Comparison of ENCODE assay signal across 35 cellular contexts in genomic region chr6:65984089-65984488, GRCh38.
"Had no signal": no experiment of that assay in that cellular context is flagged by ENCODE, and none has a peak within 500 bp of the region (broad histone marks: within the 10 kb centered on the region; RNA-seq: fewer than 3 reads in every experiment).

No MANE protein-coding gene starts in this region.

- H3K36me3 ChIP-seq: MG63 had no signal

- H3K4me3 ChIP-seq: MG63 had no signal

- H3K9me3 ChIP-seq: MG63 had no signal

- DNase-seq: Karpas-422, Kasumi-1, MG63, MM.1S, MV-4-11, NCI-H1048, NCI-H1092, NCI-H1092 treated with DMSO at 0.1 percent for 48 hours, NCI-H1105, NCI-H1105 treated with DMSO at 0.1 percent for 48 hours, NCI-H1417, NCI-H1417 treated with DMSO at 0.1 percent for 48 hours, NCI-H1436, NCI-H1436 treated with DMSO at 0.1 percent for 48 hours, NCI-H146, NCI-H1694, NCI-H1694 treated with DMSO at 0.1 percent for 48 hours, NCI-H187, NCI-H187 treated with DMSO at 0.1 percent for 48 hours, NCI-H1930, NCI-H2029, NCI-H2029 treated with DMSO at 0.1 percent for 48 hours, NCI-H2081, NCI-H2081 treated with DMSO at 0.1 percent for 48 hours, NCI-H2107, NCI-H2171, NCI-H2171 treated with DMSO at 0.1 percent for 48 hours, NCI-H2227 treated with DMSO at 0.1 percent for 48 hours, NCI-H226, NCI-H345, NCI-H446, NCI-H446 treated with DMSO at 0.1 percent for 48 hours, NCI-H510A, NCI-H510A treated with DMSO at 0.1 percent for 48 hours, NCI-H524 had no signal
